In genomic region chr11:4093519-4094347, GRCh38 we compare ENCODE assay signal across 8 cellular contexts. TPM values are rescaled to one million over a fixed set of nuclear protein-coding genes. Genes with fewer than 3 reads are reported as not detected.
DNase-seq lines count a peak whose midpoint lies in the region; ATAC-seq and TF ChIP-seq lines count a peak whose summit lies in the region.

No MANE protein-coding gene starts in this region.

- peak; percentile 48 for DNase-seq in NCI-H2196 (lab: John Stamatoyannopoulos, UW; ENCODE audit: unreplicated experiment)
- no peak for DNase-seq in NCI-H2196 treated with DMSO at 0.1 percent for 48 hours (lab: John Stamatoyannopoulos, UW; ENCODE audit: unreplicated experiment)
- no peak for DNase-seq in SJSA1 (ENCODE audit: low read depth in 1 of 2, low spot score in 2 of 2)
- no peak for DNase-seq in esophagus muscularis mucosa (ENCODE audit: extremely low spot score)
- DNase-seq in osteocyte (ENCODE audit: extremely low spot score, unreplicated experiment), result no peak
- no peak for DNase-seq in NCI-H1694 treated with DMSO at 0.1 percent for 48 hours (lab: John Stamatoyannopoulos, UW)

- H3K36me3 ChIP-seq in SJSA1 (peaks cover 20% of the 10 kb centered on the region), esophagus muscularis mucosa (peaks cover 0 to 31% (median 16%) of the 10 kb centered on the region in 4 donors)

- WGBS in esophagus muscularis mucosa, result 70% methylated on average over 25 of the region's 25 CpGs

- no peaks in the 10 kb centered on the region for H3K9me3 ChIP-seq in SJSA1 (replicated peaks)
- no peaks in the 10 kb centered on the region for H3K9me3 ChIP-seq in esophagus muscularis mucosa

- peaks cover 23% of the 10 kb centered on the region for H3K4me1 Mint-ChIP-seq in osteocyte (ENCODE audit: unreplicated experiment)

- TF ChIP-seq EP300 in esophagus muscularis mucosa (IDR thresholded peaks at IDR 0.05), result no peak

- intact Hi-C loops in esophagus muscularis mucosa (cut with DNase I), result no loop called here

- H3K27ac ChIP-seq in SJSA1 (peak overlapping the region; percentile 92), esophagus muscularis mucosa (replicated peaks in 1 of 4) (peak overlapping the region; percentile 93 to 97 (median 96))

- no peaks in the 10 kb centered on the region for H3K27me3 ChIP-seq in SJSA1 (replicated peaks)
- H3K27me3 ChIP-seq in esophagus muscularis mucosa, result no peaks in the 10 kb centered on the region

- no peaks in the 10 kb centered on the region for H3K9me3 Mint-ChIP-seq in osteocyte (ENCODE audit: unreplicated experiment)

- H3K27me3 Mint-ChIP-seq in osteocyte (ENCODE audit: unreplicated experiment), result no peaks in the 10 kb centered on the region

- TF ChIP-seq CTCF in esophagus muscularis mucosa (IDR thresholded peaks at IDR 0.05) (no peak), osteocyte (IDR thresholded peaks at IDR 0.05) (no peak)

- peaks cover 32% of the 10 kb centered on the region for H3K4me1 ChIP-seq in SJSA1 (replicated peaks)
- H3K4me1 ChIP-seq in esophagus muscularis mucosa, result peaks cover 16 to 38% (median 29%) of the 10 kb centered on the region in 4 donors

- peak overlapping the region; percentile 97 for H3K27ac Mint-ChIP-seq in osteocyte (ENCODE audit: unreplicated experiment)

- peak overlapping the region; percentile 88 for H3K4me3 Mint-ChIP-seq in osteocyte (ENCODE audit: unreplicated experiment)

- no peak for TF ChIP-seq POLR2A in esophagus muscularis mucosa (IDR thresholded peaks at IDR 0.05; ENCODE audit: low read depth)

- peaks cover 2% of the 10 kb centered on the region for H3K36me3 Mint-ChIP-seq in osteocyte (ENCODE audit: unreplicated experiment)

- ATAC-seq in GM19467 (IDR thresholded peaks at IDR 0.05; ENCODE audit: unreplicated experiment) (no peak), HG02970 (IDR thresholded peaks at IDR 0.05; ENCODE audit: low FRiP score, unreplicated experiment) (no peak)

- H3K4me3 ChIP-seq in SJSA1 (peak overlapping the region; percentile 55), esophagus muscularis mucosa (peak overlapping the region; percentile 73 to 85 (median 80))

RNA-seq across cellular contexts. Expression of gene RRM1, which starts 0.9 kb away (rescaled TPM):
- 295 and 337 TPM in 2 replicates for total RNA-seq in SJSA1 (2014; rRNA removed; shearing (Covaris generic))
- total RNA-seq in esophagus muscularis mucosa, result 10 to 100 TPM; 26.6 to 44.0 (median 41.0) TPM
- 34.4 and 39.8 TPM in 2 replicates for total RNA-seq in osteocyte
